Comparison of ENCODE assay signal across 12 cellular contexts in genomic region chr18:79948719-79949411, GRCh38. TPM values are rescaled to one million over a fixed set of nuclear protein-coding genes. Genes with fewer than 3 reads are reported as not detected.
A peak's percentile ranks its signal among the peaks of the same experiment; 100 is the strongest.
DNase-seq lines count a peak whose midpoint lies in the region; ATAC-seq and TF ChIP-seq lines count a peak whose summit lies in the region.
"Had no signal": no experiment of that assay in that cellular context is flagged by ENCODE, and none has a peak within 500 bp of the region (broad histone marks: within the 10 kb centered on the region; RNA-seq: fewer than 3 reads in every experiment).

No MANE protein-coding gene starts in this region.

- no peak for DNase-seq in activated naive CD4-positive, alpha-beta T cell treated with anti-CD3 and anti-CD28 coated beads, Interleukin-2, amount 50 U/mL, for 72 hours (ENCODE audit: low spot score in 2 of 2)
- DNase-seq in activated CD8-positive, alpha-beta memory T cell treated with anti-CD3 and anti-CD28 coated beads, Interleukin-2, amount 10 ng/mL, durations not matched to agents 7 days and 5 days, result no peak
- DNase-seq in memory B cell (ENCODE audit: low spot score in 2 of 2), result no peak
- no peak for DNase-seq in tibial nerve (ENCODE audit: low spot score in 2 of 2)
- no peak for DNase-seq in glomerular visceral epithelial cell (ENCODE audit: extremely low spot score)
- no peak for DNase-seq in stimulated activated naive CD4-positive, alpha-beta T cell (lab: John Stamatoyannopoulos, UW)
- no peak for DNase-seq in DMS 273 (lab: John Stamatoyannopoulos, UW; ENCODE audit: unreplicated experiment)
- DNase-seq: anterior cingulate cortex, C1 segment of cervical spinal cord, NCI-H226 had no signal

- no peak overlapping the region for H3K27ac Mint-ChIP-seq in activated naive CD4-positive, alpha-beta T cell treated with anti-CD3 and anti-CD28 coated beads, Interleukin-2, amount 50 U/mL, for 24 hours
- H3K27ac Mint-ChIP-seq in activated naive CD4-positive, alpha-beta T cell treated with anti-CD3 and anti-CD28 coated beads, Interleukin-2, amount 50 U/mL, for 72 hours, result no peak overlapping the region
- H3K27ac Mint-ChIP-seq in activated CD8-positive, alpha-beta memory T cell treated with anti-CD3 and anti-CD28 coated beads, Interleukin-2, amount 10 ng/mL, durations not matched to agents 7 days and 5 days, result peak overlapping the region; percentile 1
- peak overlapping the region; percentile 24 for H3K27ac Mint-ChIP-seq in memory B cell

- no peaks in the 10 kb centered on the region for H3K27me3 ChIP-seq in tibial nerve

- H3K9me3 ChIP-seq in tibial nerve, result no peaks in the 10 kb centered on the region

- peaks cover 0 to 76% (median 57%) of the 10 kb centered on the region in 4 donors for H3K4me1 ChIP-seq in tibial nerve

- TF ChIP-seq POLR2A in tibial nerve (IDR thresholded peaks at IDR 0.05), result no peak

- H3K36me3 ChIP-seq in tibial nerve, result peaks cover 0 to 25% (median 0%) of the 10 kb centered on the region in 3 donors

- no peak for ATAC-seq in activated naive CD4-positive, alpha-beta T cell treated with anti-CD3 and anti-CD28 coated beads, Interleukin-2, amount 50 U/mL, for 72 hours
- ATAC-seq in activated CD8-positive, alpha-beta memory T cell treated with anti-CD3 and anti-CD28 coated beads, Interleukin-2, amount 10 ng/mL, durations not matched to agents 7 days and 5 days, result no peak
- no peak for ATAC-seq in memory B cell (ENCODE audit: low read depth)

- CTCF ChIA-PET in activated CD8-positive, alpha-beta memory T cell treated with anti-CD3 and anti-CD28 coated beads, Interleukin-2, amount 10 ng/mL, durations not matched to agents 7 days and 5 days (lab: Charles Lee), result no interaction called here

- H3K27me3 Mint-ChIP-seq in activated naive CD4-positive, alpha-beta T cell treated with anti-CD3 and anti-CD28 coated beads, Interleukin-2, amount 50 U/mL, for 24 hours, result no peaks in the 10 kb centered on the region
- no peaks in the 10 kb centered on the region for H3K27me3 Mint-ChIP-seq in activated CD8-positive, alpha-beta memory T cell treated with anti-CD3 and anti-CD28 coated beads, Interleukin-2, amount 10 ng/mL, durations not matched to agents 7 days and 5 days
- no peaks in the 10 kb centered on the region for H3K27me3 Mint-ChIP-seq in memory B cell

- H3K4me3 Mint-ChIP-seq in activated naive CD4-positive, alpha-beta T cell treated with anti-CD3 and anti-CD28 coated beads, Interleukin-2, amount 50 U/mL, for 24 hours, result peak overlapping the region; percentile 88
- no peak overlapping the region for H3K4me3 Mint-ChIP-seq in activated CD8-positive, alpha-beta memory T cell treated with anti-CD3 and anti-CD28 coated beads, Interleukin-2, amount 10 ng/mL, durations not matched to agents 7 days and 5 days
- H3K4me3 Mint-ChIP-seq in memory B cell, result no peak overlapping the region

- TF ChIP-seq CTCF in tibial nerve (IDR thresholded peaks at IDR 0.05), result no peak

- H3K4me3 ChIP-seq in tibial nerve, result peak overlapping the region in 1 of 4 donors; percentile 99

- peak overlapping the region in 3 of 4 donors; percentile 86 to 98 (median 94) for H3K27ac ChIP-seq in tibial nerve

- peaks cover 54% of the 10 kb centered on the region for H3K4me1 Mint-ChIP-seq in activated naive CD4-positive, alpha-beta T cell treated with anti-CD3 and anti-CD28 coated beads, Interleukin-2, amount 50 U/mL, for 24 hours
- H3K4me1 Mint-ChIP-seq in activated CD8-positive, alpha-beta memory T cell treated with anti-CD3 and anti-CD28 coated beads, Interleukin-2, amount 10 ng/mL, durations not matched to agents 7 days and 5 days, result peaks cover 26% of the 10 kb centered on the region
- peaks cover 40% of the 10 kb centered on the region for H3K4me1 Mint-ChIP-seq in memory B cell

- 92% methylated on average over 23 of the region's 23 CpGs for WGBS in tibial nerve, 2 donors

- no peak for TF ChIP-seq EP300 in tibial nerve (IDR thresholded peaks at IDR 0.05)

- peaks cover 4% of the 10 kb centered on the region for H3K36me3 Mint-ChIP-seq in activated naive CD4-positive, alpha-beta T cell treated with anti-CD3 and anti-CD28 coated beads, Interleukin-2, amount 50 U/mL, for 24 hours
- peaks cover 5 to 12% of the 10 kb centered on the region in 2 donors for H3K36me3 Mint-ChIP-seq in activated naive CD4-positive, alpha-beta T cell treated with anti-CD3 and anti-CD28 coated beads, Interleukin-2, amount 50 U/mL, for 72 hours
- H3K36me3 Mint-ChIP-seq in activated CD8-positive, alpha-beta memory T cell treated with anti-CD3 and anti-CD28 coated beads, Interleukin-2, amount 10 ng/mL, durations not matched to agents 7 days and 5 days, result peaks cover 3% of the 10 kb centered on the region
- peaks cover 8% of the 10 kb centered on the region for H3K36me3 Mint-ChIP-seq in memory B cell

- H3K9me3 Mint-ChIP-seq in activated naive CD4-positive, alpha-beta T cell treated with anti-CD3 and anti-CD28 coated beads, Interleukin-2, amount 50 U/mL, for 24 hours, result no peaks in the 10 kb centered on the region
- H3K9me3 Mint-ChIP-seq in activated naive CD4-positive, alpha-beta T cell treated with anti-CD3 and anti-CD28 coated beads, Interleukin-2, amount 50 U/mL, for 72 hours, result no peaks in the 10 kb centered on the region
- no peaks in the 10 kb centered on the region for H3K9me3 Mint-ChIP-seq in activated CD8-positive, alpha-beta memory T cell treated with anti-CD3 and anti-CD28 coated beads, Interleukin-2, amount 10 ng/mL, durations not matched to agents 7 days and 5 days (ENCODE audit: low read depth)
- no peaks in the 10 kb centered on the region for H3K9me3 Mint-ChIP-seq in memory B cell

RNA-seq across cellular contexts. Expression of gene SLC66A2, which starts 2.6 kb away (rescaled TPM):
- total RNA-seq in activated naive CD4-positive, alpha-beta T cell treated with anti-CD3 and anti-CD28 coated beads, Interleukin-2, amount 50 U/mL, for 72 hours, result 10 to 100 TPM; 15.6 to 40.0 TPM
- total RNA-seq in activated CD8-positive, alpha-beta memory T cell treated with anti-CD3 and anti-CD28 coated beads, Interleukin-2, amount 10 ng/mL, durations not matched to agents 7 days and 5 days, result 10 to 100 TPM; 23.4 TPM
- 100 to 1,000 TPM; 112 to 361 (median 222) TPM for total RNA-seq in tibial nerve

RNA-seq across cellular contexts. Expression of gene HSBP1L1, which starts 15.6 kb away (rescaled TPM):
- total RNA-seq in activated naive CD4-positive, alpha-beta T cell treated with anti-CD3 and anti-CD28 coated beads, Interleukin-2, amount 50 U/mL, for 72 hours, result 10 to 100 TPM in 1 of 2 donors, 1 to 10 TPM in 1; 5.9 to 21.6 TPM
- 1 to 10 TPM; 1.1 to 5.0 TPM for total RNA-seq in activated CD8-positive, alpha-beta memory T cell treated with anti-CD3 and anti-CD28 coated beads, Interleukin-2, amount 10 ng/mL, durations not matched to agents 7 days and 5 days
- 10 to 100 TPM; 18.0 to 35.4 (median 29.7) TPM for total RNA-seq in tibial nerve
- total RNA-seq: myocyte had no signal

RNA-seq across cellular contexts. Expression of gene TXNL4A, which starts 39.5 kb away (rescaled TPM):
- 100 to 1,000 TPM; 142 to 148 TPM for total RNA-seq in activated naive CD4-positive, alpha-beta T cell treated with anti-CD3 and anti-CD28 coated beads, Interleukin-2, amount 50 U/mL, for 72 hours
- 100 to 1,000 TPM; 140 to 151 TPM for total RNA-seq in activated CD8-positive, alpha-beta memory T cell treated with anti-CD3 and anti-CD28 coated beads, Interleukin-2, amount 10 ng/mL, durations not matched to agents 7 days and 5 days
- 10 to 100 TPM; 19.0 to 34.9 (median 32.5) TPM for total RNA-seq in tibial nerve

Comparison
In these comparisons a context has a peak if more than half of its experiments do, and no peak if none do; other contexts are left out.
1. H3K27ac Mint-ChIP-seq: peak in activated CD8-positive, alpha-beta memory T cell treated with anti-CD3 and anti-CD28 coated beads, Interleukin-2, amount 10 ng/mL, durations not matched to agents 7 days and 5 days (single experiment) and memory B cell (single experiment); none in activated naive CD4-positive, alpha-beta T cell treated with anti-CD3 and anti-CD28 coated beads, Interleukin-2, amount 50 U/mL, for 24 hours (single experiment) and activated naive CD4-positive, alpha-beta T cell treated with anti-CD3 and anti-CD28 coated beads, Interleukin-2, amount 50 U/mL, for 72 hours (0 of 2).